Comparison of ENCODE assay signal across 8 cellular contexts in genomic region chr15:92920595-92921169, GRCh38. TPM values are rescaled to one million over a fixed set of nuclear protein-coding genes. Genes with fewer than 3 reads are reported as not detected.
DNase-seq lines count a peak whose midpoint lies in the region; ATAC-seq and TF ChIP-seq lines count a peak whose summit lies in the region.

No MANE protein-coding gene starts in this region.

- H2BK20ac ChIP-seq in H9 (ENCODE audit: low read depth, low read length, poor library complexity, severe bottlenecking), result no peak overlapping the region

- no peak overlapping the region for H4K8ac ChIP-seq in H9 (replicated peaks; ENCODE audit: insufficient read length, low read depth, low read length)

- no peak overlapping the region for H2BK5ac ChIP-seq in H9 (ENCODE audit: insufficient read length, low read length)

- intact Hi-C loops in activated T-helper 1 cell treated with anti-CD3 and anti-CD28 coated beads, Interleukin-12 subunit alpha, Interleukin-12 subunit beta, Interleukin-2, Interleukin-4 antibody, amounts not matched to agents 30 ng/mL and 10 ng/mL and 1 ng/mL, durations not matched to agents 14 hours and 24 hours and 36 hours (cut with micrococcal nuclease), result loop anchor here (1.0 to 5.0 kb wide), 2 partner anchors 9 to 37 kb away; no protein-coding TSS in a partner anchor
- intact Hi-C loops in left ventricle myocardium superior (cut with micrococcal nuclease), result no loop called here

- peaks cover 20 to 36% (median 33%) of the 10 kb centered on the region in 3 experiments; a peak in 6 of 7 replicates for H3K36me3 Mint-ChIP-seq in H9 (ENCODE audit: insufficient read depth in 1 of 3, low read depth in 3 of 3)
- peaks cover 54% of the 10 kb centered on the region for H3K36me3 Mint-ChIP-seq in activated T-helper 1 cell treated with anti-CD3 and anti-CD28 coated beads, Interleukin-12 subunit alpha, Interleukin-12 subunit beta, Interleukin-2, Interleukin-4 antibody, amounts not matched to agents 30 ng/mL and 10 ng/mL and 1 ng/mL, durations not matched to agents 14 hours and 24 hours and 36 hours (ENCODE audit: low read depth)

- H3K27ac Mint-ChIP-seq in H9, result peak overlapping the region in 2 of 3 experiments; percentile 45 to 64; a peak in 3 of 7 replicates
- peak overlapping the region; percentile 54 for H3K27ac Mint-ChIP-seq in activated T-helper 1 cell treated with anti-CD3 and anti-CD28 coated beads, Interleukin-12 subunit alpha, Interleukin-12 subunit beta, Interleukin-2, Interleukin-4 antibody, amounts not matched to agents 30 ng/mL and 10 ng/mL and 1 ng/mL, durations not matched to agents 14 hours and 24 hours and 36 hours

- no peaks in the 10 kb centered on the region for H3K9me3 Mint-ChIP-seq in H9
- H3K9me3 Mint-ChIP-seq in activated T-helper 1 cell treated with anti-CD3 and anti-CD28 coated beads, Interleukin-12 subunit alpha, Interleukin-12 subunit beta, Interleukin-2, Interleukin-4 antibody, amounts not matched to agents 30 ng/mL and 10 ng/mL and 1 ng/mL, durations not matched to agents 14 hours and 24 hours and 36 hours, result no peaks in the 10 kb centered on the region

- H4K5ac ChIP-seq in H9 (ENCODE audit: insufficient read length, low read depth, low read length), result no peak overlapping the region

- no peaks in the 10 kb centered on the region for H4K20me1 ChIP-seq in H9 (ENCODE audit: control insufficient read depth, insufficient read depth, insufficient read length)

- H2BK15ac ChIP-seq in H9 (ENCODE audit: low read depth, low read length), result no peak overlapping the region

- H3K36me3 ChIP-seq in skeletal muscle satellite cell (ENCODE audit: insufficient read depth, low read length) (peaks cover 61% of the 10 kb centered on the region), H7 (replicated peaks; ENCODE audit: control insufficient read depth, insufficient read depth, low read length) (peaks cover 9% of the 10 kb centered on the region)

- DNase-seq in H9 (no peak), left ventricle myocardium superior (no peak), NCI-H82 (lab: John Stamatoyannopoulos, UW) (no peak), H7 (no peak), NCI-H1417 treated with DMSO at 0.1 percent for 48 hours (lab: John Stamatoyannopoulos, UW) (no peak)
- no peak for DNase-seq in activated T-helper 1 cell treated with anti-CD3 and anti-CD28 coated beads, Interleukin-12 subunit alpha, Interleukin-12 subunit beta, Interleukin-2, Interleukin-4 antibody, amounts not matched to agents 30 ng/mL and 10 ng/mL and 1 ng/mL, durations not matched to agents 14 hours and 24 hours and 36 hours (ENCODE audit: low spot score)
- DNase-seq in stimulated activated naive CD4-positive, alpha-beta T cell (lab: John Stamatoyannopoulos, UW), result no peak

- H3K23me2 ChIP-seq in H9 (ENCODE audit: insufficient read length, low read depth, low read length, poor library complexity, severe bottlenecking), result no peaks in the 10 kb centered on the region

- no peak overlapping the region for H3K14ac ChIP-seq in H9 (ENCODE audit: insufficient read depth, low read length)

- H3K18ac ChIP-seq in H9 (ENCODE audit: insufficient read length, low read depth, low read length), result no peak overlapping the region

- H3K4ac ChIP-seq in H9 (ENCODE audit: low read depth, low read length), result no peak overlapping the region

- peaks cover 57 to 58% of the 10 kb centered on the region in 2 experiments for H3K4me1 Mint-ChIP-seq in H9
- H3K4me1 Mint-ChIP-seq in activated T-helper 1 cell treated with anti-CD3 and anti-CD28 coated beads, Interleukin-12 subunit alpha, Interleukin-12 subunit beta, Interleukin-2, Interleukin-4 antibody, amounts not matched to agents 30 ng/mL and 10 ng/mL and 1 ng/mL, durations not matched to agents 14 hours and 24 hours and 36 hours (ENCODE audit: low read depth), result peaks cover 88% of the 10 kb centered on the region

- H4K91ac ChIP-seq in H9 (ENCODE audit: insufficient read length, low read depth, low read length), result no peak overlapping the region

- no peaks in the 10 kb centered on the region for H3K27me3 ChIP-seq in H9 (ENCODE audit: insufficient read depth, low read length)
- no peaks in the 10 kb centered on the region for H3K27me3 ChIP-seq in skeletal muscle satellite cell (ENCODE audit: control insufficient read depth, insufficient read depth, low read length)
- H3K27me3 ChIP-seq in H7 (ENCODE audit: control insufficient read depth, insufficient read depth, low read length), result no peaks in the 10 kb centered on the region

- no peak overlapping the region for H2BK12ac ChIP-seq in H9 (ENCODE audit: insufficient read length, low read depth, low read length)

- no peak overlapping the region for H2AK5ac ChIP-seq in H9 (ENCODE audit: insufficient read length, low read length)

- no CpG with 5 or more reads among the region's 5 CpGs for WGBS in H9 (ENCODE audit: extremely low coverage, insufficient read length, low lambda C conversion rate)

- no peak overlapping the region for H3K56ac ChIP-seq in H9 (ENCODE audit: insufficient read length, low read depth, low read length)

- H3K27ac ChIP-seq in H9 (ENCODE audit: insufficient read length, low read depth, low read length), result no peak overlapping the region

- H3K79me2 ChIP-seq in H9 (ENCODE audit: insufficient read depth, low read length), result peaks cover 21% of the 10 kb centered on the region; the same call in 1 of the 2 replicates

- no peak overlapping the region for H3K4me3 ChIP-seq in skeletal muscle satellite cell (ENCODE audit: low read length)
- no peak overlapping the region for H3K4me3 ChIP-seq in H7 (ENCODE audit: insufficient read depth, low read depth, low read length)

- H2BK120ac ChIP-seq in H9 (ENCODE audit: low read depth, low read length, poor library complexity, severe bottlenecking), result no peak overlapping the region

- H3K4me1 ChIP-seq in H9 (ENCODE audit: insufficient read depth, low read length) (peaks cover 11% of the 10 kb centered on the region; the same call in 1 of the 2 replicates), skeletal muscle satellite cell (ENCODE audit: control insufficient read depth, insufficient read depth, low read length) (peaks cover 48% of the 10 kb centered on the region)

- H3K9me3 ChIP-seq in H9 (ENCODE audit: control insufficient read depth, low read depth, low read length), result no peaks in the 10 kb centered on the region
- no peaks in the 10 kb centered on the region for H3K9me3 ChIP-seq in skeletal muscle satellite cell (replicated peaks; ENCODE audit: low read length)

- no peaks in the 10 kb centered on the region for H3K27me3 Mint-ChIP-seq in H9 (ENCODE audit: low read depth)
- H3K27me3 Mint-ChIP-seq in activated T-helper 1 cell treated with anti-CD3 and anti-CD28 coated beads, Interleukin-12 subunit alpha, Interleukin-12 subunit beta, Interleukin-2, Interleukin-4 antibody, amounts not matched to agents 30 ng/mL and 10 ng/mL and 1 ng/mL, durations not matched to agents 14 hours and 24 hours and 36 hours (ENCODE audit: insufficient read depth), result no peaks in the 10 kb centered on the region

- ATAC-seq in left ventricle myocardium superior, result peak; percentile 30

- TF ChIP-seq CTCF in H9 (conservative IDR thresholded peaks at IDR 0.05), result no peak

- no peak overlapping the region for H3T11ph ChIP-seq in H9 (ENCODE audit: low read length)

- H3K4me3 Mint-ChIP-seq in H9, result no peak overlapping the region
- peak overlapping the region; percentile 1 for H3K4me3 Mint-ChIP-seq in activated T-helper 1 cell treated with anti-CD3 and anti-CD28 coated beads, Interleukin-12 subunit alpha, Interleukin-12 subunit beta, Interleukin-2, Interleukin-4 antibody, amounts not matched to agents 30 ng/mL and 10 ng/mL and 1 ng/mL, durations not matched to agents 14 hours and 24 hours and 36 hours

- H3K79me1 ChIP-seq in H9 (ENCODE audit: insufficient read depth, low read depth, low read length, poor library complexity, severe bottlenecking), result peaks cover 3% of the 10 kb centered on the region

- H3K23ac ChIP-seq in H9 (ENCODE audit: insufficient read length, low read depth, low read length), result no peak overlapping the region

- H3K9ac ChIP-seq in H9 (ENCODE audit: extremely low read depth, insufficient read length, low read length) (no peak overlapping the region), skeletal muscle satellite cell (ENCODE audit: low read depth, low read length) (peak overlapping the region; percentile 18)

- H3K4me2 ChIP-seq in H9 (ENCODE audit: insufficient read depth, insufficient read length, low read length) (no peak overlapping the region), skeletal muscle satellite cell (ENCODE audit: low read length) (peak overlapping the region; percentile 43)

- H2AFZ ChIP-seq in H9 (ENCODE audit: low read length), result no peak overlapping the region

RNA-seq across cellular contexts. Expression of gene CHD2, which starts 20.6 kb away (rescaled TPM):
- total RNA-seq in H9 (2021), result 56.7 and 63.3 TPM in 2 replicates
- total RNA-seq in activated T-helper 1 cell treated with anti-CD3 and anti-CD28 coated beads, Interleukin-12 subunit alpha, Interleukin-12 subunit beta, Interleukin-2, Interleukin-4 antibody, amounts not matched to agents 30 ng/mL and 10 ng/mL and 1 ng/mL, durations not matched to agents 14 hours and 24 hours and 36 hours, result 102 and 104 TPM in 2 replicates
- total RNA-seq in left ventricle myocardium superior, result 57.2 TPM
- total RNA-seq in skeletal muscle satellite cell (2012; rRNA removed), result 46.5 and 60.8 TPM in 2 replicates
- total RNA-seq in H7 (2014; rRNA removed; shearing (Covaris generic)), result 29.7 and 35.5 TPM in 2 replicates
